19 cellular contexts compared by ENCODE assay signal in the genomic region with DNA sequence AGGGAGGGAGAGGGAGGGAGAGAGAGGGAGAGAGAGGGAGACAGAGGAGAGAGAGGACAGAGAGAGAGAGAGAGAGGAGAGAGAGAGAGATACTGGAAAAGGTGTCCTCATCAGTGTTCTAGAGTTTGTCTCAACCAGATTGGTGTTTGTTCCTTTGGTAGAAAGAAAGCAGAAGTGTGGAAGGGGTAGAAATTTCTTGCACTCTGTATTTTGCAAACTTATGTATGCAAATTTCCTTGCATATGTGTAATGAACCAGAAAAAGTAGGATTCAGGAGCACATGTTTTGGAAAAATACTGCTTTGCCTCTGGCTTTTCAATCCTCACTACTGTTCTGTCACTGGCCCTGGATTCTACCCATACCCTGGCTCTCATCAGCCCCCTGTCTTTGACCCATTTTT. TPM values are rescaled to one million over a fixed set of nuclear protein-coding genes. Genes with fewer than 3 reads are reported as not detected.
DNase-seq lines count a peak whose midpoint lies in the region; ATAC-seq and TF ChIP-seq lines count a peak whose summit lies in the region.
"Had no signal": no experiment of that assay in that cellular context is flagged by ENCODE, and none has a peak within 500 bp of the region (broad histone marks: within the 10 kb centered on the region; RNA-seq: fewer than 3 reads in every experiment).

No MANE protein-coding gene starts in this region.

- intact Hi-C loops in CD8-positive, alpha-beta T cell (cut with DNase I, micrococcal nuclease) = loop anchor here in 1 of 2 experiments (2.0 to 10.0 kb wide), 3 partner anchors 186 to 570 kb away; no protein-coding TSS in a partner anchor
- intact Hi-C loops in aorta (cut with DNase I) = no loop called here

- CTCF ChIA-PET in CD8-positive, alpha-beta T cell (lab: Charles Lee) = no interaction called here

- no peak overlapping the region for H3K4me3 ChIP-seq in CD8-positive, alpha-beta T cell (ENCODE audit: low read depth, low read length)
- no peak overlapping the region for H3K4me3 ChIP-seq in aorta (ENCODE audit: low read length in 2 of 2)
- H3K4me3 ChIP-seq: BLaER1 treated with 17β-estradiol and CSF1 and Interleukin-3, amounts not matched to agents 10 nM and 100 nM; cardiac muscle cell had no signal

- H3K27ac ChIP-seq in CD8-positive, alpha-beta T cell (ENCODE audit: low read depth, low read length) = peak overlapping the region; percentile 57
- no peak overlapping the region for H3K27ac ChIP-seq in aorta (ENCODE audit: low read depth in 1 of 2, low read length in 2 of 2)
- H3K27ac ChIP-seq: BLaER1 treated with 17β-estradiol and CSF1 and Interleukin-3, amounts not matched to agents 10 nM and 100 nM; cardiac muscle cell; parathyroid adenoma had no signal

- no peak for TF ChIP-seq CTCF in CD8-positive, alpha-beta T cell (IDR thresholded peaks at IDR 0.05)

- POLR2A ChIA-PET in CD8-positive, alpha-beta T cell (lab: Charles Lee) = interaction anchor here (1.3 to 1.6 kb wide), 2 partner anchors 13 to 103 kb away, joined by 3 to 4 read pairs; a partner anchor contains a TSS

- no peaks in the 10 kb centered on the region for H3K27me3 Mint-ChIP-seq in CD8-positive, alpha-beta T cell (ENCODE audit: low read depth)
- no peaks in the 10 kb centered on the region for H3K27me3 Mint-ChIP-seq in T-helper 17 cell

- DNase-seq in NOMO-1 (lab: John Stamatoyannopoulos, UW; ENCODE audit: unreplicated experiment in 2 of 2) (peak; percentile 15 to 57), NOMO-1 treated with dmso at 0.1 percent for 144 hours (lab: John Stamatoyannopoulos, UW; ENCODE audit: unreplicated experiment) (no peak), T-helper 17 cell (no peak), germinal center (ENCODE audit: low spot score) (peak; percentile 30), aorta (no peak)
- DNase-seq in CD8-positive, alpha-beta T cell = no peak
- DNase-seq in activated effector memory CD4-positive, alpha-beta T cell treated with anti-CD3 and anti-CD28 coated beads, Interleukin-2, amount 50 U/mL, for 16 hours = no peak
- DNase-seq: 8988T; activated CD4-positive, alpha-beta T cell treated with anti-CD3 and anti-CD28 coated beads, Interleukin-2, amount 50 U/mL, for 1 hour; hypothalamus; left cardiac atrium; NCI-H1930; NCI-H526 treated with DMSO at 0.1 percent for 48 hours; stimulated activated CD4-positive, alpha-beta T cell treated with anti-CD3 and anti-CD28 coated beads, Interleukin-4, amount 100 ng/mL, for 4 hours; transverse colon had no signal

- H3K4me1 ChIP-seq in CD8-positive, alpha-beta T cell (ENCODE audit: insufficient read depth, low read length) = peaks cover 27% of the 10 kb centered on the region
- no peaks in the 10 kb centered on the region for H3K4me1 ChIP-seq in aorta (ENCODE audit: control insufficient read depth in 1 of 2, insufficient read depth in 2 of 2, low read length in 2 of 2)

- no peak for ATAC-seq in CD8-positive, alpha-beta T cell
- ATAC-seq in T-helper 17 cell (no peak), aorta (ENCODE audit: low FRiP score) (no peak), HG02840 (IDR thresholded peaks at IDR 0.05; ENCODE audit: low FRiP score, unreplicated experiment) (no peak)

- H3K4me1 Mint-ChIP-seq in CD8-positive, alpha-beta T cell (ENCODE audit: low read depth) = peaks cover 63% of the 10 kb centered on the region
- peaks cover 60% of the 10 kb centered on the region for H3K4me1 Mint-ChIP-seq in T-helper 17 cell

- peaks cover 11% of the 10 kb centered on the region for H3K36me3 Mint-ChIP-seq in CD8-positive, alpha-beta T cell
- H3K36me3 Mint-ChIP-seq in T-helper 17 cell (ENCODE audit: low read depth) = peaks cover 2% of the 10 kb centered on the region

- no peak overlapping the region for H3K4me3 Mint-ChIP-seq in CD8-positive, alpha-beta T cell
- H3K4me3 Mint-ChIP-seq in T-helper 17 cell = no peak overlapping the region

- H3K9me3 ChIP-seq in CD8-positive, alpha-beta T cell (ENCODE audit: low read length) = no peaks in the 10 kb centered on the region
- H3K9me3 ChIP-seq in T-helper 17 cell (ENCODE audit: control insufficient read depth, low read length, poor library complexity, severe bottlenecking) (no peaks in the 10 kb centered on the region), aorta (ENCODE audit: control insufficient read depth, low read length) (no peaks in the 10 kb centered on the region)
- H3K9me3 ChIP-seq: transverse colon had no signal

- no peaks in the 10 kb centered on the region for H3K36me3 ChIP-seq in CD8-positive, alpha-beta T cell (ENCODE audit: insufficient read depth, low read length)
- H3K36me3 ChIP-seq in aorta (ENCODE audit: control insufficient read depth in 1 of 2, insufficient read depth in 2 of 2, low read length in 1 of 2) = no peaks in the 10 kb centered on the region
- H3K36me3 ChIP-seq: BLaER1 treated with 17β-estradiol and CSF1 and Interleukin-3, amounts not matched to agents 10 nM and 100 nM; cardiac muscle cell; transverse colon had no signal

- peak overlapping the region; percentile 94 for H3K27ac Mint-ChIP-seq in CD8-positive, alpha-beta T cell
- H3K27ac Mint-ChIP-seq in T-helper 17 cell = peak overlapping the region; percentile 99

- H3K9me3 Mint-ChIP-seq in CD8-positive, alpha-beta T cell = no peaks in the 10 kb centered on the region

- no peaks in the 10 kb centered on the region for H3K27me3 ChIP-seq in CD8-positive, alpha-beta T cell (ENCODE audit: insufficient read depth, low read length)
- H3K27me3 ChIP-seq in aorta (ENCODE audit: control insufficient read depth in 1 of 2, insufficient read depth in 2 of 2, low read length in 1 of 2) = no peaks in the 10 kb centered on the region
- H3K27me3 ChIP-seq: BLaER1 treated with 17β-estradiol and CSF1 and Interleukin-3, amounts not matched to agents 10 nM and 100 nM; cardiac muscle cell; transverse colon had no signal

RNA-seq across cellular contexts. Expression of a gene that starts 1.1 kb away (rescaled TPM):
- total RNA-seq in CD8-positive, alpha-beta T cell = 10 to 100 TPM; 48.6 to 49.3 TPM
- total RNA-seq in T-helper 17 cell (10 to 100 TPM; 67.2 to 68.2 TPM), aorta (1 to 10 TPM; 2.7 to 4.1 TPM)
- polyA plus RNA-seq in aorta = under 1 TPM; 0.13 to 0.15 TPM

RNA-seq across cellular contexts. Expression of a gene that starts 4.7 kb away (rescaled TPM):
- 10 to 100 TPM; 50.6 to 58.1 TPM for total RNA-seq in CD8-positive, alpha-beta T cell
- total RNA-seq in T-helper 17 cell (10 to 100 TPM; 72.5 to 77.1 TPM), aorta (10 to 100 TPM; 22.4 to 46.1 TPM)
- polyA plus RNA-seq in aorta = 10 to 100 TPM; 10.5 to 19.0 TPM

Comparison
In these comparisons a context has a peak if more than half of its experiments do, and no peak if none do; other contexts are left out.
1. DNase-seq: peak in NOMO-1 (2 of 2) and germinal center (single experiment); none in NOMO-1 treated with dmso at 0.1 percent for 144 hours (single experiment), CD8-positive, alpha-beta T cell (0 of 7), T-helper 17 cell (0 of 3), activated effector memory CD4-positive, alpha-beta T cell treated with anti-CD3 and anti-CD28 coated beads, Interleukin-2, amount 50 U/mL, for 16 hours (single experiment) and aorta (0 of 2).
2. RNA of a gene that starts 1.1 kb away (total RNA-seq): 67.2 to 68.2 TPM in T-helper 17 cell and 48.6 to 49.3 TPM in CD8-positive, alpha-beta T cell; 2.7 to 4.1 TPM in aorta; every median in the first group is over 4 times any median in the second.